ENCODE assay signal across 21 cellular contexts in the genomic region with DNA sequence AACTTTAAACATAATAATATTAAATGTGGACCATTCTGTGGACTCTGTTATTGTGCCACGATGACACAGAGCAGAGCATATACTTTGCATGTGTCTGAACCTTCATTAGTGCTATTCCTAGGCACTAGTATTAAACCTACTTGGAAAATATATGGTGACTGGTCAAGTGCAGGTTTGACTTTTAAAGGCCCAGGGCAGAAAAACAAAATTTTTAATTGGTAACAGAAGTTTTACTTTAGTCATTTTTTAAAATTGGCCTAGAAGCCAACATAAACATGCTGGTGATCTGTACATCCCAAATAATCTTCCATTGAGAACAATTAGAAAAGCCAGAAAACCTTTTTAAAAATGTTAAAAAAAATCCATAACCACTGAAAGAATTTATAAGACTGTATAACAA. TPM values are rescaled to one million over a fixed set of nuclear protein-coding genes. Genes with fewer than 3 reads are reported as not detected.
DNase-seq lines count a peak whose midpoint lies in the region; ATAC-seq, FAIRE-seq and TF ChIP-seq lines count a peak whose summit lies in the region.
"Had no signal": no experiment of that assay in that cellular context is flagged by ENCODE, and none has a peak within 500 bp of the region (broad histone marks: within the 10 kb centered on the region; RNA-seq: fewer than 3 reads in every experiment).

No MANE protein-coding gene starts in this region.

- WGBS in right lobe of liver (ENCODE audit: insufficient coverage, low coverage, low lambda C conversion rate, missing lambda C conversion rate): 61% methylated on average over 1 of the region's 1 CpG

- H3K9me3 ChIP-seq in adipocyte (ENCODE audit: control insufficient read depth, low read length) (no peaks in the 10 kb centered on the region), right lobe of liver (no peaks in the 10 kb centered on the region)
- H3K9me3 ChIP-seq: BLaER1, Caco-2, HAP-1 had no signal

- ATAC-seq in GM19324 (IDR thresholded peaks at IDR 0.05; ENCODE audit: low FRiP score, unreplicated experiment): no peak
- no peak for ATAC-seq in left ventricle myocardium superior
- ATAC-seq in right lobe of liver: no peak
- ATAC-seq: CD8-positive, alpha-beta T cell; GM12878; GM23338 had no signal

- no peak overlapping the region for H3K27ac ChIP-seq in right lobe of liver
- H3K27ac ChIP-seq: 22Rv1, BLaER1, C4-2B had no signal

- TF ChIP-seq CTCF in fibroblast of mammary gland (conservative IDR thresholded peaks at IDR 0.05; ENCODE audit: control insufficient read depth, insufficient read depth, low read depth, low read length) (no peak), right lobe of liver (IDR thresholded peaks at IDR 0.05) (no peak)

- no peak for TF ChIP-seq POLR2A in right lobe of liver (IDR thresholded peaks at IDR 0.05)

- H3K9ac ChIP-seq in adipocyte (ENCODE audit: low read length): no peak overlapping the region
- H3K9ac ChIP-seq: BLaER1 had no signal

- FAIRE-seq in GM19239 (lab: Jason Lieb, UNC) (peak; percentile 57), frontal cortex (lab: Jason Lieb, UNC) (peak; percentile 6)
- FAIRE-seq: GM12878, H54 had no signal

- DNase-seq in GM19239 (ENCODE audit: insufficient read length, low spot score) (no peak), adipocyte (ENCODE audit: low read depth) (peak; percentile 64), fibroblast of mammary gland (ENCODE audit: low read depth) (peak; percentile 44), frontal cortex (ENCODE audit: low spot score in 2 of 2) (no peak), hippocampal formation (lab: John Stamatoyannopoulos, UW) (no peak), left ventricle myocardium superior (no peak), right lobe of liver (no peak)
- DNase-seq: Caco-2; CD4-positive, CD25-positive, alpha-beta regulatory T cell; CD8-positive, alpha-beta T cell; DMS153; DND-41; HFFc6 had no signal

- H3K4me3 ChIP-seq in adipocyte (ENCODE audit: low read length): peak overlapping the region; percentile 27
- no peak overlapping the region for H3K4me3 ChIP-seq in fibroblast of mammary gland (ENCODE audit: control insufficient read depth, low read depth, low read length)
- H3K4me3 ChIP-seq in right lobe of liver: no peak overlapping the region
- H3K4me3 ChIP-seq: BLaER1, GM12878, GM23338, HAP-1 had no signal

- intact Hi-C loops in left ventricle myocardium superior (cut with micrococcal nuclease): no loop called here
- intact Hi-C loops in right lobe of liver (cut with DNase I): no loop called here

- H3K36me3 ChIP-seq in adipocyte (ENCODE audit: control insufficient read depth, insufficient read depth, low read length, severe bottlenecking): no peaks in the 10 kb centered on the region
- no peaks in the 10 kb centered on the region for H3K36me3 ChIP-seq in right lobe of liver
- H3K36me3 ChIP-seq: HAP-1 had no signal

- H3K27me3 ChIP-seq in adipocyte (replicated peaks; ENCODE audit: control insufficient read depth, insufficient read depth, low read length) (no peaks in the 10 kb centered on the region), right lobe of liver (no peaks in the 10 kb centered on the region)
- H3K27me3 ChIP-seq: BLaER1 had no signal

- peaks cover 27% of the 10 kb centered on the region for H3K4me1 ChIP-seq in adipocyte (ENCODE audit: control insufficient read depth, insufficient read depth, low read length)
- H3K4me1 ChIP-seq in right lobe of liver: peaks cover 0 to 5% (median 0%) of the 10 kb centered on the region in 4 donors
- H3K4me1 ChIP-seq: BLaER1, HAP-1 had no signal

RNA-seq across cellular contexts. Expression of a gene that starts 16.6 kb away (rescaled TPM):
- total RNA-seq in frontal cortex (17.1 TPM), left ventricle myocardium superior (5.4 TPM), right lobe of liver (10 to 100 TPM in 5 of 6 experiments, 1 to 10 TPM in 1; 9.0 to 18.7 (median 14.1) TPM)

Comparison
In these comparisons a context has a peak if more than half of its experiments do, and no peak if none do; other contexts are left out.
1. DNase-seq: peak in adipocyte (single experiment) and fibroblast of mammary gland (single experiment); none in GM19239 (single experiment), frontal cortex (0 of 2), hippocampal formation (0 of 2), left ventricle myocardium superior (single experiment) and right lobe of liver (0 of 3).